In genomic region chr21:22062472-22063139, GRCh38 we compare ENCODE assay signal across 17 cellular contexts.
A peak's percentile ranks its signal among the peaks of the same experiment; 100 is the strongest.
DNase-seq lines count a peak whose midpoint lies in the region; ATAC-seq, FAIRE-seq and TF ChIP-seq lines count a peak whose summit lies in the region.
"Had no signal": no experiment of that assay in that cellular context is flagged by ENCODE, and none has a peak within 500 bp of the region (broad histone marks: within the 10 kb centered on the region; RNA-seq: fewer than 3 reads in every experiment).

No MANE protein-coding gene starts in this region.

- no peaks in the 10 kb centered on the region for H3K36me3 ChIP-seq in colonic mucosa
- no peaks in the 10 kb centered on the region for H3K36me3 ChIP-seq in mucosa of descending colon (ENCODE audit: low read depth)
- H3K36me3 ChIP-seq in MG63 = no peaks in the 10 kb centered on the region

- H3K9ac ChIP-seq in colonic mucosa (ENCODE audit: low read depth in 2 of 2, low read length in 2 of 2) = no peak overlapping the region

- H3K4me1 ChIP-seq in colonic mucosa (peaks cover 5% of the 10 kb centered on the region), mucosa of descending colon (ENCODE audit: low read depth) (no peaks in the 10 kb centered on the region)

- H3K9me3 ChIP-seq in colonic mucosa (no peaks in the 10 kb centered on the region), mucosa of descending colon (no peaks in the 10 kb centered on the region), MG63 (no peaks in the 10 kb centered on the region; the same call in 1 of the 2 replicates)

- DNase-seq in HuH-7 (ENCODE audit: low spot score) (peak; percentile 8), colonic mucosa (peak; percentile 47), mucosa of descending colon (peak in 1 of 3 donors; percentile 52), posterior vena cava (ENCODE audit: low spot score) (no peak), HCEC 1CT (no peak), MG63 (no peak)
- DNase-seq in activated T-cell treated with anti-CD3 and anti-CD28 coated beads, Interleukin-2, amount 50 U/mL, for 1 hour = no peak
- DNase-seq: C1 segment of cervical spinal cord, DMS 273 treated with DMSO at 0.1 percent for 48 hours, EL, MV-4-11, NCI-H1417 treated with DMSO at 0.1 percent for 48 hours, NCI-H1930, NCI-H446 had no signal

- intact Hi-C loops in colonic mucosa (cut with DNase I) = no loop called here
- intact Hi-C loops in mucosa of descending colon (cut with DNase I, micrococcal nuclease) = no loop called here
- intact Hi-C loops in posterior vena cava (cut with DNase I) = no loop called here

- H3K4me3 ChIP-seq in colonic mucosa (peak overlapping the region; percentile 6), mucosa of descending colon (no peak overlapping the region), MG63 (no peak overlapping the region)

- peak overlapping the region; percentile 70 for H3K27ac ChIP-seq in colonic mucosa

- ATAC-seq in mucosa of descending colon = peak; percentile 92

- peak; percentile 54 for FAIRE-seq in A204.1 (lab: Jason Lieb, UNC)
- FAIRE-seq: GM19239, H54 had no signal

- H3K27me3 ChIP-seq in colonic mucosa (no peaks in the 10 kb centered on the region), MG63 (no peaks in the 10 kb centered on the region)

- no peak for TF ChIP-seq CTCF in colonic mucosa (IDR thresholded peaks at IDR 0.05)
- TF ChIP-seq CTCF in mucosa of descending colon (IDR thresholded peaks at IDR 0.05) = no peak

Comparison
In these comparisons a context has a peak if more than half of its experiments do, and no peak if none do; other contexts are left out.
1. DNase-seq: peak in HuH-7 (single experiment) and colonic mucosa (single experiment); none in posterior vena cava (single experiment), HCEC 1CT (single experiment), activated T-cell treated with anti-CD3 and anti-CD28 coated beads, Interleukin-2, amount 50 U/mL, for 1 hour (single experiment) and MG63 (single experiment).